8 cellular contexts compared by ENCODE assay signal in genomic region chr17:75996665-75997590, GRCh38. TPM values are rescaled to one million over a fixed set of nuclear protein-coding genes. Genes with fewer than 3 reads are reported as not detected.
DNase-seq lines count a peak whose midpoint lies in the region; ATAC-seq and TF ChIP-seq lines count a peak whose summit lies in the region.

No MANE protein-coding gene starts in this region.

- no peak overlapping the region for H2AFZ ChIP-seq in hepatocyte

- no TSS peak for BruUV-seq in Caco-2 (replicated peaks; lab: Mats Ljungman, UMichigan)

- peaks cover 15% of the 10 kb centered on the region for H3K4me1 Mint-ChIP-seq in Caco-2 (ENCODE audit: low read depth, unreplicated experiment)

- H3K36me3 ChIP-seq in Caco-2 (ENCODE audit: control insufficient read depth, insufficient read depth, low read length) (no peaks in the 10 kb centered on the region; the same call in none of the 2 replicates), hepatocyte (replicated peaks; ENCODE audit: insufficient read depth, low read depth) (no peaks in the 10 kb centered on the region)

- H3K9me2 ChIP-seq in hepatocyte (replicated peaks; ENCODE audit: insufficient read depth): no peaks in the 10 kb centered on the region

- no peaks in the 10 kb centered on the region for H3K79me2 ChIP-seq in hepatocyte

- peak overlapping the region; percentile 62 for H3K4me2 ChIP-seq in hepatocyte

- no peak for ATAC-seq in GM18505 (IDR thresholded peaks at IDR 0.05; ENCODE audit: unreplicated experiment)

- POLR2A ChIA-PET in Caco-2 (lab: Charles Lee): interaction anchor here (0.6 kb wide), 3 partner anchors 9 to 217 kb away, joined by 3 to 10 read pairs (median 3); partner anchors contain the start of gene WBP2

- CTCF ChIA-PET in Caco-2 (lab: Charles Lee): interaction anchor here (0.7 to 2.8 kb wide), 6 partner anchors 12 to 185 kb away, joined by 3 to 10 read pairs (median 3); partner anchors contain the start of genes ACOX1, MRPL38 and TEN1

- H3K4me1 ChIP-seq in Caco-2: peaks cover 45% of the 10 kb centered on the region
- peaks cover 25% of the 10 kb centered on the region for H3K4me1 ChIP-seq in hepatocyte (ENCODE audit: insufficient read depth)

- H3K4me3 Mint-ChIP-seq in Caco-2 (ENCODE audit: unreplicated experiment): peak overlapping the region; percentile 9

- DNase-seq in Caco-2 (peak; percentile 41 to 89), hepatocyte (ENCODE audit: low spot score) (peak; percentile 72), DMS79 treated with DMSO at 0.1 percent for 48 hours (lab: John Stamatoyannopoulos, UW) (no peak), NCI-H2171 treated with DMSO at 0.1 percent for 48 hours (lab: John Stamatoyannopoulos, UW) (no peak)
- DNase-seq in Jurkat, Clone E6-1 (ENCODE audit: low read depth, low spot score): peak; percentile 37
- DNase-seq in activated T-cell treated with anti-CD3 and anti-CD28 coated beads, Interleukin-2, amount 50 U/mL, for 48 hours: peak; percentile 45 to 58
- DNase-seq in stimulated activated CD8-positive, alpha-beta memory T cell treated with anti-CD3 and anti-CD28 coated beads, Interleukin-4, amount 100 ng/mL, for 48 hours: peak; percentile 51

- intact Hi-C loops in Caco-2 (cut with micrococcal nuclease; ENCODE audit: unreplicated experiment): no loop called here

- H4K20me1 ChIP-seq in hepatocyte (ENCODE audit: insufficient read depth, poor library complexity, severe bottlenecking): no peaks in the 10 kb centered on the region

- no peak overlapping the region for H3K4me3 ChIP-seq in Caco-2 (ENCODE audit: low read depth, low read length)
- H3K4me3 ChIP-seq in Jurkat, Clone E6-1 (ENCODE audit: low read length): peak overlapping the region; percentile 11; the same call in 1 of the 2 replicates
- H3K4me3 ChIP-seq in hepatocyte: no peak overlapping the region

- H3K27ac Mint-ChIP-seq in Caco-2 (ENCODE audit: unreplicated experiment): peak overlapping the region; percentile 26

- peaks cover 18% of the 10 kb centered on the region for H3K36me3 Mint-ChIP-seq in Caco-2 (ENCODE audit: insufficient read depth, unreplicated experiment)

- H3K9me3 ChIP-seq in Caco-2 (no peaks in the 10 kb centered on the region), hepatocyte (ENCODE audit: low read depth) (no peaks in the 10 kb centered on the region)

- TF ChIP-seq POLR2A in GM18505 (IDR thresholded peaks at IDR 0.05; ENCODE audit: borderline replicate concordance, extremely low read depth, insufficient read depth, insufficient read length): no peak

- H3K9me3 Mint-ChIP-seq in Caco-2 (ENCODE audit: unreplicated experiment): no peaks in the 10 kb centered on the region

- 53% methylated on average over 17 of the region's 18 CpGs for WGBS in hepatocyte (ENCODE audit: low lambda C conversion rate, missing lambda C conversion rate)

- H3K27me3 ChIP-seq in Caco-2 (replicated peaks; ENCODE audit: control insufficient read depth, insufficient read depth, low read length) (no peaks in the 10 kb centered on the region), hepatocyte (no peaks in the 10 kb centered on the region)

- no peaks in the 10 kb centered on the region for H3K27me3 Mint-ChIP-seq in Caco-2 (ENCODE audit: insufficient read depth, unreplicated experiment)

- H3K27ac ChIP-seq in hepatocyte: peak overlapping the region; percentile 93

- TF ChIP-seq CTCF in Caco-2 (IDR thresholded peaks at IDR 0.05; ENCODE audit: insufficient read depth in 1 of 2, low read depth in 1 of 2, low read length in 1 of 2, severe bottlenecking in 1 of 2, unreplicated experiment in 1 of 2): no peak
- TF ChIP-seq CTCF in hepatocyte (IDR thresholded peaks at IDR 0.05; ENCODE audit: poor library complexity): no peak

RNA-seq across cellular contexts. Expression of gene CDK3, which starts 3.7 kb away (rescaled TPM):
- total RNA-seq in Caco-2 (2022) (5.2 and 6.8 TPM in 2 replicates), hepatocyte (0.88 and 7.8 TPM in 2 replicates)
- 5.6 TPM for polyA plus RNA-seq in Jurkat, Clone E6-1 (2012; ENCODE audit: insufficient read depth, insufficient read length)
- polyA plus RNA-seq in hepatocyte: 10.6 and 16.6 TPM in 2 replicates

RNA-seq across cellular contexts. Expression of gene TEN1, which starts 17.9 kb away (rescaled TPM):
- total RNA-seq in Caco-2 (2022): 19.1 and 20.3 TPM in 2 replicates
- polyA plus RNA-seq in Jurkat, Clone E6-1 (2012; ENCODE audit: insufficient read depth, insufficient read length): 24.3 TPM
- 13.3 and 22.8 TPM in 2 replicates for total RNA-seq in hepatocyte
- 29.4 and 29.9 TPM in 2 replicates for polyA plus RNA-seq in hepatocyte

RNA-seq across cellular contexts. Expression of gene ACOX1, which starts 18.0 kb away (rescaled TPM):
- total RNA-seq in Caco-2 (2022) (43.7 and 48.3 TPM in 2 replicates), hepatocyte (89.5 and 93.6 TPM in 2 replicates)
- polyA plus RNA-seq in Jurkat, Clone E6-1 (2012; ENCODE audit: insufficient read depth, insufficient read length): 22.3 TPM
- polyA plus RNA-seq in hepatocyte: 35.5 and 36.0 TPM in 2 replicates

RNA-seq across cellular contexts. Expression of gene EVPL, which starts 30.2 kb away (rescaled TPM):
- total RNA-seq in Caco-2 (2022) (0.16 and 0.46 TPM in 2 replicates), hepatocyte (0.48 and 2.7 TPM in 2 replicates)
- 3.5 TPM for polyA plus RNA-seq in Jurkat, Clone E6-1 (2012; ENCODE audit: insufficient read depth, insufficient read length)
- polyA plus RNA-seq in hepatocyte: 2.0 and 4.6 TPM in 2 replicates

RNA-seq across cellular contexts. Expression of gene FBF1, which starts 56.1 kb away (rescaled TPM):
- total RNA-seq in Caco-2 (2022) (13.9 and 14.1 TPM in 2 replicates), hepatocyte (3.0 and 6.1 TPM in 2 replicates)
- 30.7 TPM for polyA plus RNA-seq in Jurkat, Clone E6-1 (2012; ENCODE audit: insufficient read depth, insufficient read length)
- 9.7 and 11.0 TPM in 2 replicates for polyA plus RNA-seq in hepatocyte

Comparison
In these comparisons a context has a peak if more than half of its experiments do, and no peak if none do; other contexts are left out.
1. DNase-seq: peak in Caco-2 (2 of 2), Jurkat, Clone E6-1 (single experiment), activated T-cell treated with anti-CD3 and anti-CD28 coated beads, Interleukin-2, amount 50 U/mL, for 48 hours (2 of 2), hepatocyte (single experiment) and stimulated activated CD8-positive, alpha-beta memory T cell treated with anti-CD3 and anti-CD28 coated beads, Interleukin-4, amount 100 ng/mL, for 48 hours (single experiment); none in DMS79 treated with DMSO at 0.1 percent for 48 hours (single experiment) and NCI-H2171 treated with DMSO at 0.1 percent for 48 hours (single experiment).